Comparison of ENCODE assay signal across 29 cellular contexts in genomic region chr7:101775181-101775580, GRCh38.
"Had no signal": no experiment of that assay in that cellular context is flagged by ENCODE, and none has a peak within 500 bp of the region (broad histone marks: within the 10 kb centered on the region; RNA-seq: fewer than 3 reads in every experiment).

No MANE protein-coding gene starts in this region.

- DNase-seq: colonic mucosa; cortex of kidney; dermis blood vessel endothelial cell; dorsolateral prefrontal cortex; effector CD4-positive, alpha-beta T cell; effector CD8-positive, alpha-beta T cell; effector memory CD4-positive, alpha-beta T cell; effector memory CD8-positive, alpha-beta T cell; endodermal cell; erythroblast; esophagus squamous epithelium; foreskin fibroblast; foreskin keratinocyte; foreskin melanocyte; gastrocnemius medialis; glutamatergic neuron; head of caudate nucleus; heart left ventricle; heart right ventricle had no signal

- H3K4me1 Mint-ChIP-seq: endodermal cell had no signal

- H3K4me3 Mint-ChIP-seq: dendritic cell treated with granulocyte-macrophage colony-stimulating factor and Interleukin-4, amounts not matched to agents 40 ng/mL and 50 ng/mL, for 4 days; effector memory CD8-positive, alpha-beta T cell; endodermal cell had no signal

- H3K4me1 ChIP-seq: colonic mucosa, esophagus muscularis mucosa, esophagus squamous epithelium, foreskin keratinocyte, gastrocnemius medialis, gastroesophageal sphincter, heart left ventricle, heart right ventricle had no signal

- H3K36me3 ChIP-seq: colonic mucosa, esophagus muscularis mucosa, esophagus squamous epithelium, gastrocnemius medialis, gastroesophageal sphincter, heart left ventricle, heart right ventricle had no signal

- H3K9me3 ChIP-seq: colonic mucosa, esophagus muscularis mucosa, esophagus squamous epithelium, gastrocnemius medialis, gastroesophageal sphincter, heart left ventricle, heart right ventricle had no signal

- H3K27ac Mint-ChIP-seq: dendritic cell treated with granulocyte-macrophage colony-stimulating factor and Interleukin-4, amounts not matched to agents 40 ng/mL and 50 ng/mL, for 4 days; effector memory CD8-positive, alpha-beta T cell; endodermal cell had no signal

- ATAC-seq: effector memory CD8-positive, alpha-beta T cell; esophagus mucosa; foreskin keratinocyte; gastrocnemius medialis; gastroesophageal sphincter; heart left ventricle; heart right ventricle had no signal

- H3K9me3 Mint-ChIP-seq: dendritic cell treated with granulocyte-macrophage colony-stimulating factor and Interleukin-4, amounts not matched to agents 40 ng/mL and 50 ng/mL, for 4 days; effector memory CD8-positive, alpha-beta T cell; endodermal cell had no signal

- H3K27ac ChIP-seq: colonic mucosa, coronary artery, dorsolateral prefrontal cortex, epithelial cell of prostate, esophagus muscularis mucosa, esophagus squamous epithelium, foreskin keratinocyte, gastrocnemius medialis, gastroesophageal sphincter, heart left ventricle, heart right ventricle had no signal

- H3K27me3 ChIP-seq: colonic mucosa had no signal

- H3K4me3 ChIP-seq: colonic mucosa, coronary artery, dorsolateral prefrontal cortex, esophagus muscularis mucosa, esophagus squamous epithelium, gastrocnemius medialis, gastroesophageal sphincter, heart left ventricle, heart right ventricle had no signal

- FAIRE-seq: colon, endometrium, endothelial cell of umbilical vein, frontal cortex had no signal
